ENCODE assay signal across 25 cellular contexts in genomic region chr15:66796343-66796742, GRCh38.
"Had no signal": no experiment of that assay in that cellular context is flagged by ENCODE, and none has a peak within 500 bp of the region (broad histone marks: within the 10 kb centered on the region; RNA-seq: fewer than 3 reads in every experiment).

No MANE protein-coding gene starts in this region.

- H3K9ac ChIP-seq: neural progenitor cell, parathyroid adenoma had no signal

- FAIRE-seq: kidney had no signal

- DNase-seq: cortex of kidney; effector memory CD8-positive, alpha-beta T cell; gastrocnemius medialis; head of caudate nucleus; kidney; midbrain; naive thymus-derived CD4-positive, alpha-beta T cell; spleen; stimulated activated CD4-positive, alpha-beta T cell treated with anti-CD3 and anti-CD28 coated beads, Interleukin-4, amount 100 ng/mL, for 4 hours; stimulated activated naive CD8-positive, alpha-beta T cell treated with anti-CD3 and anti-CD28 coated beads, Interleukin-15, Interleukin-2, amounts not matched to agents 100 U/mL and 50 U/mL, for 24 hours; substantia nigra; testis; upper lobe of right lung; uterus had no signal

- H3K4me3 ChIP-seq: gastrocnemius medialis, lung, neural progenitor cell, prostate gland, right atrium auricular region, skin epidermis, spleen, testis, tibial artery, upper lobe of right lung, uterus had no signal

- H3K79me2 ChIP-seq: parathyroid adenoma had no signal

- H3K36me3 Mint-ChIP-seq: memory B cell; naive thymus-derived CD4-positive, alpha-beta T cell; neural progenitor cell; stimulated activated memory B cell treated with anti-CD40 and anti-IgM and Interleukin-4, amounts not matched to agents 10 μg/mL and 1 μg/mL and 100 μg/mL, for 72 hours had no signal

- H3K4me1 ChIP-seq: gastrocnemius medialis, neural progenitor cell, parathyroid adenoma, prostate gland, right atrium auricular region, spleen, testis, upper lobe of right lung, uterus had no signal

- H3K9me3 Mint-ChIP-seq: effector memory CD8-positive, alpha-beta T cell; memory B cell; nephron; neural progenitor cell; stimulated activated memory B cell treated with anti-CD40 and anti-IgM and Interleukin-4, amounts not matched to agents 10 μg/mL and 1 μg/mL and 100 μg/mL, for 72 hours had no signal

- H3K27me3 ChIP-seq: gastrocnemius medialis, neural progenitor cell, right atrium auricular region, spleen, testis, tibial artery, upper lobe of right lung, uterus had no signal

- H3K27ac ChIP-seq: gastrocnemius medialis, neural progenitor cell, parathyroid adenoma, prostate gland, right atrium auricular region, skin epidermis, spleen, testis, tibial artery, upper lobe of right lung, uterus had no signal

- H3K4me3 Mint-ChIP-seq: effector memory CD8-positive, alpha-beta T cell; memory B cell; naive thymus-derived CD4-positive, alpha-beta T cell; nephron; neural progenitor cell; stimulated activated memory B cell treated with anti-CD40 and anti-IgM and Interleukin-4, amounts not matched to agents 10 μg/mL and 1 μg/mL and 100 μg/mL, for 72 hours had no signal

- H3K4me2 ChIP-seq: neural progenitor cell had no signal

- H3K9me3 ChIP-seq: gastrocnemius medialis, prostate gland, right atrium auricular region, spleen, testis, tibial artery, upper lobe of right lung, uterus had no signal

- H2AFZ ChIP-seq: neural progenitor cell, parathyroid adenoma had no signal

- H3K4me1 Mint-ChIP-seq: memory B cell; naive thymus-derived CD4-positive, alpha-beta T cell; stimulated activated memory B cell treated with anti-CD40 and anti-IgM and Interleukin-4, amounts not matched to agents 10 μg/mL and 1 μg/mL and 100 μg/mL, for 72 hours had no signal

- ATAC-seq: effector memory CD8-positive, alpha-beta T cell; gastrocnemius medialis; left lobe of liver; naive thymus-derived CD4-positive, alpha-beta T cell; stimulated activated memory B cell treated with anti-CD40 and anti-IgM and Interleukin-4, amounts not matched to agents 10 μg/mL and 1 μg/mL and 100 μg/mL, for 72 hours; stimulated activated naive CD8-positive, alpha-beta T cell treated with anti-CD3 and anti-CD28 coated beads, Interleukin-15, Interleukin-2, amounts not matched to agents 100 U/mL and 50 U/mL, for 24 hours; upper lobe of right lung had no signal

- H3K36me3 ChIP-seq: gastrocnemius medialis, neural progenitor cell, prostate gland, right atrium auricular region, spleen, tibial artery, upper lobe of right lung, uterus had no signal

- H3K27ac Mint-ChIP-seq: effector memory CD8-positive, alpha-beta T cell; memory B cell; naive thymus-derived CD4-positive, alpha-beta T cell; neural progenitor cell; stimulated activated memory B cell treated with anti-CD40 and anti-IgM and Interleukin-4, amounts not matched to agents 10 μg/mL and 1 μg/mL and 100 μg/mL, for 72 hours had no signal
